ENCODE assay signal across 19 cellular contexts in the genomic region with DNA sequence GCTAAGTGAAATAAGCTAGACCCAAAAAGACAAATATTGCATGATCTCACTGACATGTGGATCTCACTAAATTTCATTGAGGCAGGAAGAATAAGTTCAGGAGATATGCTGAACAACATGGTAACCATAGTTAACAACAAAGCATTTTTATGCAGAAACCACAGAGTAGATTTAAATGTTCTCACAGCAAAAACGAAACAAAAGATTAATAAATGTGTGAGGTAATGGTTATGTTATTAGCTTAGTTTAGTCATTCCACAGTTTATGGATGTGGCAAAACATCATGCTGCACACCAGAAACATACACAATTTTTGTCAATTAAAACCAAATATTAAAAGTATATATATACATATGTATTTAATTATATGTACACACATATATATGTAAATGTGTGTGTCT.
"Had no signal": no experiment of that assay in that cellular context is flagged by ENCODE, and none has a peak within 500 bp of the region (broad histone marks: within the 10 kb centered on the region; RNA-seq: fewer than 3 reads in every experiment).

No MANE protein-coding gene starts in this region.

- H3K27me3 Mint-ChIP-seq: naive B cell had no signal

- DNase-seq: dermis blood vessel endothelial cell; dorsolateral prefrontal cortex; effector CD4-positive, alpha-beta T cell; effector memory CD4-positive, alpha-beta T cell; foreskin keratinocyte; heart left ventricle; hypothalamus; left cardiac atrium; left lung; left ventricle myocardium superior; lower lobe of right lung; mesenchymal stem cell; mucosa of descending colon; naive B cell had no signal

- H3K27ac ChIP-seq: coronary artery, dorsolateral prefrontal cortex, esophagus muscularis mucosa, foreskin keratinocyte, gastroesophageal sphincter, heart left ventricle, hepatocyte, left lung, lower lobe of right lung had no signal

- H3K4me1 ChIP-seq: esophagus muscularis mucosa, foreskin keratinocyte, gastroesophageal sphincter, heart left ventricle, left lung, lower lobe of right lung had no signal

- ATAC-seq: foreskin keratinocyte, gastroesophageal sphincter, heart left ventricle, left cardiac atrium, left lung, left ventricle myocardium superior, lower lobe of right lung, mucosa of descending colon had no signal

- H3K27me3 ChIP-seq: dorsolateral prefrontal cortex, esophagus muscularis mucosa, foreskin keratinocyte, gastroesophageal sphincter, heart left ventricle, hepatocyte, left lung had no signal

- H3K4me3 Mint-ChIP-seq: mesothelial cell of epicardium, naive B cell had no signal

- H3K4me2 ChIP-seq: hepatocyte had no signal

- H3K79me2 ChIP-seq: hepatocyte had no signal

- H3K36me3 ChIP-seq: esophagus muscularis mucosa, gastroesophageal sphincter, heart left ventricle, left lung, lower lobe of right lung had no signal

- H2AFZ ChIP-seq: hepatocyte had no signal

- H3K36me3 Mint-ChIP-seq: naive B cell had no signal

- H3K4me3 ChIP-seq: coronary artery, dorsolateral prefrontal cortex, esophagus muscularis mucosa, gastroesophageal sphincter, heart left ventricle, hepatocyte, left lung, lower lobe of right lung, mucosa of descending colon had no signal

- H3K27ac Mint-ChIP-seq: mesothelial cell of epicardium, naive B cell had no signal

- H3K4me1 Mint-ChIP-seq: mesothelial cell of epicardium had no signal
